In the genomic region with DNA sequence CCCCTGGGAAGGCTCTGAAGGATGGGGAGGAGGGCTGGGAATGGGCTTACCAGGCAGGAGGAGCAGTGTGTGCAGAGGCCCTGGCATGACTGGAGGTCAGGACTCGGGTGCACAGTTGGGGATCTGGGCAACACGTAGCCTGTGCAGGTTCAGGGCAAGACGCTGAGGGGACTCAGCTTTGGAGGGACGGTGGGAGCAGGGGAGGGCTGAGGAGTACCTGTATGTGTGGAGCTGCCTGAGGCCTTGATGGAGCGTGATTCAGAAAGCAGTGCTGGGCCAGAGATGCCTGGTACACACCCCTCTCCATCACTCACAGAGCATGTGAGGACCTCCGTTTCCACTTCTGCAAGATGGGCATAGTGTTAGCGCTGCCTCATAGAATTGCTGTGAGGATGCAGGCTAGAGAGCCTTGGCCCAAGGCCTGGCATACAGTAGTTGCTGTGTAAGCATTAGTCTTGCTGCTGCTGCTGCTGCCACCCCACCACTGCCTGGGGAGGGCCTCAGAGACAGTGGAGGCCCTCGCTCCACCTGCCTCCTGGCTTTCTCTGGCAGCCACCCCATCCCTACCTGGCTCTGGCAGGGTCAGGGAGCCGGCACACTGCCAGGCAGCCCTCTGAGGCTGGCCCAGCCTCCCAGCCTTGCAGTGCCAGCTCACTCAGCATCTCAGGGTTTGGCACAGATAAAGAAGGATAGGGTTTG, we compare ENCODE assay signal across 12 cellular contexts. TPM values are rescaled to one million over a fixed set of nuclear protein-coding genes. Genes with fewer than 3 reads are reported as not detected.
DNase-seq lines count a peak whose midpoint lies in the region; ATAC-seq, FAIRE-seq and TF ChIP-seq lines count a peak whose summit lies in the region.
"Had no signal": no experiment of that assay in that cellular context is flagged by ENCODE, and none has a peak within 500 bp of the region (broad histone marks: within the 10 kb centered on the region; RNA-seq: fewer than 3 reads in every experiment).

No MANE protein-coding gene starts in this region.

- peaks cover under 1% of the 10 kb centered on the region for H3F3A ChIP-seq in SK-N-SH (replicated peaks; ENCODE audit: insufficient read depth)

- H3K9ac ChIP-seq in SK-N-SH, result no peak overlapping the region
- no peak overlapping the region for H3K9ac ChIP-seq in astrocyte (ENCODE audit: low read length)
- no peak overlapping the region for H3K9ac ChIP-seq in liver (ENCODE audit: low read depth in 1 of 2, low read length in 2 of 2)

- H3K27me3 Mint-ChIP-seq in astrocyte (ENCODE audit: low read depth, unreplicated experiment), result no peaks in the 10 kb centered on the region

- TF ChIP-seq CTCF in SK-N-SH (IDR thresholded peaks at IDR 0.05), result no peak
- no peak for TF ChIP-seq CTCF in astrocyte (IDR thresholded peaks at IDR 0.05; ENCODE audit: insufficient read depth, low read depth, low read length)
- no peak for TF ChIP-seq CTCF in liver (IDR thresholded peaks at IDR 0.05; ENCODE audit: low read depth, low read length, missing input control)
- no peak for TF ChIP-seq CTCF in tibial nerve (IDR thresholded peaks at IDR 0.05)

- H3K4me3 Mint-ChIP-seq in astrocyte (ENCODE audit: unreplicated experiment), result no peak overlapping the region

- no peak for TF ChIP-seq EP300 in SK-N-SH (IDR thresholded peaks at IDR 0.05; ENCODE audit: borderline replicate concordance in 1 of 2, low read depth in 1 of 2, low read length in 1 of 2)
- no peak for TF ChIP-seq EP300 in tibial nerve (IDR thresholded peaks at IDR 0.05)

- no peak for DNase-seq in SK-N-SH
- no peak for DNase-seq in astrocyte (ENCODE audit: low read depth)
- DNase-seq in tibial nerve (ENCODE audit: low spot score in 2 of 2), result no peak
- no peak for DNase-seq in effector CD4-positive, alpha-beta T cell
- DNase-seq in Ammon's horn (ENCODE audit: low spot score), result no peak
- DNase-seq in frontal cortex (ENCODE audit: low spot score in 2 of 2), result no peak
- DNase-seq: effector CD8-positive, alpha-beta T cell; NCI-H187 treated with DMSO at 0.1 percent for 48 hours had no signal

- POLR2A ChIA-PET in SK-N-SH (lab: Yijun Ruan, JAX), result no interaction called here

- H3K27ac ChIP-seq in SK-N-SH (ENCODE audit: low read depth in 2 of 2, low read length in 1 of 2) (peak overlapping the region in 1 of 2 experiments; percentile 6; a peak in 1 of 4 replicates), astrocyte (ENCODE audit: low read depth, low read length) (no peak overlapping the region), liver (ENCODE audit: low read depth in 1 of 2, low read length in 2 of 2) (peak overlapping the region; percentile 0 to 15), tibial nerve (peak overlapping the region; percentile 24 to 94 (median 82))

- H2AFZ ChIP-seq in SK-N-SH (ENCODE audit: low read depth) (no peak overlapping the region), astrocyte (ENCODE audit: low read depth, low read length) (no peak overlapping the region)

- H3K4me1 ChIP-seq in SK-N-SH (ENCODE audit: control insufficient read depth in 1 of 2, insufficient read depth in 2 of 2, low read depth in 1 of 2, low read length in 1 of 2), result peaks cover 0 to 56% of the 10 kb centered on the region in 2 experiments; a peak in 1 of 4 replicates
- H3K4me1 ChIP-seq in astrocyte (ENCODE audit: insufficient read depth, low read length), result peaks cover 28% of the 10 kb centered on the region
- H3K4me1 ChIP-seq in liver (ENCODE audit: control insufficient read depth in 4 of 4, insufficient read depth in 4 of 4, low read length in 3 of 4), result peaks cover 17 to 70% (median 49%) of the 10 kb centered on the region in 4 donors
- H3K4me1 ChIP-seq in tibial nerve, result peaks cover 0 to 78% (median 43%) of the 10 kb centered on the region in 4 donors

- no peaks in the 10 kb centered on the region for H3K9me2 ChIP-seq in SK-N-SH

- whole genome bisulfite sequencing in SK-N-SH (ENCODE audit: low lambda C conversion rate), result 80% methylated on average over 6 of the region's 9 CpGs
- 47% methylated on average over 9 of the region's 9 CpGs for WGBS in liver
- WGBS in tibial nerve, 2 donors, result 42 to 49% methylated on average over 7 of the region's 9 CpGs

- H3K27ac Mint-ChIP-seq in astrocyte (ENCODE audit: unreplicated experiment), result no peak overlapping the region

- no peaks in the 10 kb centered on the region for H3K36me3 Mint-ChIP-seq in astrocyte (ENCODE audit: low read depth, unreplicated experiment)

- peaks cover 56% of the 10 kb centered on the region for H4K20me1 ChIP-seq in SK-N-SH (ENCODE audit: insufficient read depth)
- H4K20me1 ChIP-seq in astrocyte (ENCODE audit: insufficient read depth, low read length), result peaks cover 58% of the 10 kb centered on the region

- no peaks in the 10 kb centered on the region for H3K9me3 ChIP-seq in SK-N-SH
- no peaks in the 10 kb centered on the region for H3K9me3 ChIP-seq in astrocyte (ENCODE audit: insufficient read depth, low read depth, low read length)
- no peaks in the 10 kb centered on the region for H3K9me3 ChIP-seq in liver (ENCODE audit: control insufficient read depth in 4 of 4, low read length in 3 of 4)
- no peaks in the 10 kb centered on the region for H3K9me3 ChIP-seq in tibial nerve

- TF ChIP-seq RAD21 in SK-N-SH (IDR thresholded peaks at IDR 0.05; ENCODE audit: low read length) (no peak), liver (IDR thresholded peaks at IDR 0.05) (no peak)

- H3K4me1 Mint-ChIP-seq in astrocyte (ENCODE audit: low read depth, unreplicated experiment), result peaks cover 39% of the 10 kb centered on the region

- ATAC-seq in SK-N-SH treated with all-trans-retinoic acid at 6 μM for 48 hours, result no peak

- H3K4me3 ChIP-seq in SK-N-SH (ENCODE audit: low read depth in 2 of 2, low read length in 1 of 2) (no peak overlapping the region), astrocyte (ENCODE audit: insufficient read depth, low read depth, low read length) (no peak overlapping the region), liver (ENCODE audit: low read depth in 1 of 3, low read length in 3 of 3) (no peak overlapping the region), tibial nerve (peak overlapping the region in 1 of 4 donors; percentile 93)

- FAIRE-seq in astrocyte (lab: Jason Lieb, UNC) (no peak), frontal cortex (lab: Jason Lieb, UNC) (no peak)
- FAIRE-seq: A204.1, islet of Langerhans had no signal

- no peaks in the 10 kb centered on the region for H3K36me3 ChIP-seq in SK-N-SH (replicated peaks in 1 of 2; ENCODE audit: control insufficient read depth in 1 of 2, insufficient read depth in 2 of 2, low read length in 1 of 2)
- no peaks in the 10 kb centered on the region for H3K36me3 ChIP-seq in astrocyte (ENCODE audit: insufficient read depth, low read length)
- H3K36me3 ChIP-seq in liver (ENCODE audit: control insufficient read depth in 4 of 4, insufficient read depth in 3 of 4, low read depth in 1 of 4, low read length in 3 of 4), result no peaks in the 10 kb centered on the region
- H3K36me3 ChIP-seq in tibial nerve, result no peaks in the 10 kb centered on the region

- CTCF ChIA-PET in SK-N-SH (lab: Yijun Ruan, JAX), result interaction anchor here (3.2 kb wide), 1 partner anchor 200 kb away, joined by 14 read pairs; no protein-coding TSS in a partner anchor

- H3K4me2 ChIP-seq in SK-N-SH (peak overlapping the region; percentile 95; the same call in 1 of the 2 replicates), astrocyte (ENCODE audit: low read length) (peak overlapping the region; percentile 99)

- H3K9me3 Mint-ChIP-seq in astrocyte (ENCODE audit: unreplicated experiment), result peaks cover 1% of the 10 kb centered on the region

- no peak for TF ChIP-seq POLR2A in tibial nerve (IDR thresholded peaks at IDR 0.05)

- peaks cover 71% of the 10 kb centered on the region for H3K79me2 ChIP-seq in SK-N-SH (ENCODE audit: insufficient read depth)
- peaks cover 71% of the 10 kb centered on the region for H3K79me2 ChIP-seq in astrocyte (ENCODE audit: insufficient read depth, low read length)

- H3K27me3 ChIP-seq in SK-N-SH (ENCODE audit: insufficient read depth) (no peaks in the 10 kb centered on the region), astrocyte (ENCODE audit: insufficient read depth, low read length) (no peaks in the 10 kb centered on the region), liver (ENCODE audit: control insufficient read depth in 4 of 4, insufficient read depth in 4 of 4, low read length in 3 of 4) (no peaks in the 10 kb centered on the region), tibial nerve (no peaks in the 10 kb centered on the region)

TF ChIP-seq in SK-N-SH, 30 proteins besides CTCF, POLR2A, EP300 and RAD21 (continues in another document):
- TF ChIP-seq SMC3 (IDR thresholded peaks at IDR 0.05; ENCODE audit: low read depth, low read length) (no peak), FOSL2 (IDR thresholded peaks at IDR 0.05; ENCODE audit: borderline replicate concordance, low read depth) (no peak), FOXM1 (IDR thresholded peaks at IDR 0.05; ENCODE audit: low read depth) (no peak), RFX5 (IDR thresholded peaks at IDR 0.05; ENCODE audit: low read length) (no peak)

TF ChIP-seq in SK-N-SH treated with all-trans-retinoic acid at 6 μM for 48 hours, 23 proteins besides CTCF, POLR2A, EP300 and RAD21 (continues in another document):
- no peak for TF ChIP-seq GLIS3 (CRISPR knock-in tag; IDR thresholded peaks at IDR 0.05)
- no peak for TF ChIP-seq PPARA (CRISPR knock-in tag; IDR thresholded peaks at IDR 0.05; ENCODE audit: borderline replicate concordance)
- TF ChIP-seq ZNF8 (CRISPR knock-in tag; IDR thresholded peaks at IDR 0.05), result no peak
- no peak for TF ChIP-seq TCF4 (CRISPR knock-in tag; IDR thresholded peaks at IDR 0.05; ENCODE audit: borderline replicate concordance)
- TF ChIP-seq ARNTL (CRISPR knock-in tag; IDR thresholded peaks at IDR 0.05; ENCODE audit: borderline replicate concordance, low read depth), result no peak

TF ChIP-seq in liver, 16 proteins besides CTCF, POLR2A, EP300 and RAD21 (continues in another document):
- no peak for TF ChIP-seq RXRA (IDR thresholded peaks at IDR 0.05)

RNA-seq across cellular contexts. Expression of a gene that starts 2.4 kb away (rescaled TPM):
- polyA plus RNA-seq in SK-N-SH (2012; rRNA removed) (24.7 and 36.4 TPM in 2 replicates), liver (10 to 100 TPM in 1 of 2 donors, 1 to 10 TPM in 1; 6.0 to 16.6 TPM)
- 14.3 and 23.1 TPM in 2 replicates for polyA plus RNA-seq in SK-N-SH (2012; cell fraction: cytosol; rRNA removed)
- polyA plus RNA-seq in SK-N-SH (2012; cell fraction: nucleus; rRNA removed), result 31.0 and 44.4 TPM in 2 replicates
- total RNA-seq in astrocyte (48.0 and 51.1 TPM in 2 replicates), liver (1 to 10 TPM; 5.4 to 9.5 TPM), tibial nerve (10 to 100 TPM; 22.9 to 45.1 (median 32.3) TPM), frontal cortex (0.82 TPM)

RNA-seq across cellular contexts. Expression of a gene that starts 43.8 kb away (rescaled TPM):
- polyA plus RNA-seq in SK-N-SH (2012; rRNA removed) (0.24 and 0.36 TPM in 2 replicates), liver (not detected)
- polyA plus RNA-seq in SK-N-SH (2012; cell fraction: cytosol; rRNA removed), result 0.13 and 0.31 TPM in 2 replicates
- polyA plus RNA-seq in SK-N-SH (2012; cell fraction: nucleus; rRNA removed), result 0.41 and 0.45 TPM in 2 replicates
- total RNA-seq in astrocyte (not detected in 2 replicates), liver (under 1 TPM in 1 of 2 donors, not detected in 1; 0.05 TPM), tibial nerve (1 to 10 TPM in 3 of 4 donors, under 1 TPM in 1; 0.90 to 3.1 (median 1.6) TPM), frontal cortex (not detected)
